In genomic region chr15:40310001-40310959, GRCh38 we compare ENCODE assay signal across 8 cellular contexts. TPM values are rescaled to one million over a fixed set of nuclear protein-coding genes. Genes with fewer than 3 reads are reported as not detected.
DNase-seq lines count a peak whose midpoint lies in the region; ATAC-seq and TF ChIP-seq lines count a peak whose summit lies in the region.

No MANE protein-coding gene starts in this region.

- peak overlapping the region; percentile 98 for H3K9ac ChIP-seq in Loucy (ENCODE audit: low read depth, low read length, poor library complexity, severe bottlenecking)

- ATAC-seq in effector memory CD8-positive, alpha-beta T cell (replicated peaks), result no peak
- peak in 1 of 2 donors; percentile 17 for ATAC-seq in naive thymus-derived CD8-positive, alpha-beta T cell

- no peaks in the 10 kb centered on the region for H3K27me3 Mint-ChIP-seq in effector memory CD8-positive, alpha-beta T cell
- H3K27me3 Mint-ChIP-seq in naive thymus-derived CD8-positive, alpha-beta T cell, result no peaks in the 10 kb centered on the region

- peak; percentile 47 for DNase-seq in ELR (ENCODE audit: low read depth)
- DNase-seq in activated CD4-positive, alpha-beta T cell treated with anti-CD3 and anti-CD28 coated beads for 4 hours, result peak; percentile 43 to 48
- peak in 2 of 3 experiments; percentile 25 to 34 for DNase-seq in effector memory CD8-positive, alpha-beta T cell
- peak; percentile 45 to 81 (median 54) for DNase-seq in naive thymus-derived CD8-positive, alpha-beta T cell
- DNase-seq in uterus, result no peak
- DNase-seq in NCI-H226, result no peak
- no peak for DNase-seq in ovary

- POLR2A ChIA-PET in naive thymus-derived CD8-positive, alpha-beta T cell (lab: Charles Lee), result interaction anchor here (0.6 to 6.8 kb wide), 9 partner anchors 9 to 272 kb away, joined by 3 to 104 read pairs (median 4); partner anchors contain the start of genes ANKRD63, INAFM2 and IVD

- no peaks in the 10 kb centered on the region for H3K9me3 ChIP-seq in Loucy (ENCODE audit: insufficient read depth, low read depth, low read length)
- H3K9me3 ChIP-seq in uterus, result no peaks in the 10 kb centered on the region
- H3K9me3 ChIP-seq in ovary, result no peaks in the 10 kb centered on the region

- H3F3A ChIP-seq in Loucy (ENCODE audit: low read depth), result no peaks in the 10 kb centered on the region

- no peak overlapping the region for H3K27ac ChIP-seq in uterus
- H3K27ac ChIP-seq in ovary, result no peak overlapping the region

- no peaks in the 10 kb centered on the region for H3K9me2 ChIP-seq in Loucy (replicated peaks; ENCODE audit: low read depth, low read length)

- H3K4me1 ChIP-seq in Loucy (ENCODE audit: insufficient read depth, low read length, poor library complexity, severe bottlenecking) (peaks cover 61% of the 10 kb centered on the region), uterus (no peaks in the 10 kb centered on the region), ovary (ENCODE audit: insufficient read depth) (no peaks in the 10 kb centered on the region)

- H3K79me2 ChIP-seq in Loucy (ENCODE audit: insufficient read depth, low read length), result peaks cover 26% of the 10 kb centered on the region

- H3K4me2 ChIP-seq in Loucy (ENCODE audit: low read depth, low read length, poor library complexity, severe bottlenecking), result peak overlapping the region; percentile 97

- peak overlapping the region; percentile 94 to 95 for H3K27ac Mint-ChIP-seq in effector memory CD8-positive, alpha-beta T cell
- H3K27ac Mint-ChIP-seq in naive thymus-derived CD8-positive, alpha-beta T cell, result peak overlapping the region; percentile 87 to 98 (median 95)

- H2AFZ ChIP-seq in Loucy (ENCODE audit: low read length), result no peak overlapping the region

- H3K27me3 ChIP-seq in Loucy (ENCODE audit: insufficient read depth, low read length, poor library complexity, severe bottlenecking), result no peaks in the 10 kb centered on the region
- no peaks in the 10 kb centered on the region for H3K27me3 ChIP-seq in uterus
- H3K27me3 ChIP-seq in ovary, result no peaks in the 10 kb centered on the region

- TF ChIP-seq CTCF in Loucy (conservative IDR thresholded peaks at IDR 0.05; ENCODE audit: low read length) (peak; percentile 94), uterus (IDR thresholded peaks at IDR 0.05) (peak; percentile 30 to 49 (median 42)), ovary (IDR thresholded peaks at IDR 0.05) (peak in 1 of 3 donors; percentile 13)

- TF ChIP-seq POLR2A in uterus (IDR thresholded peaks at IDR 0.05), result no peak
- TF ChIP-seq POLR2A in ovary (IDR thresholded peaks at IDR 0.05), result no peak

- no peak for TF ChIP-seq EP300 in ovary (IDR thresholded peaks at IDR 0.05)

- no peaks in the 10 kb centered on the region for H3K9me3 Mint-ChIP-seq in effector memory CD8-positive, alpha-beta T cell
- no peaks in the 10 kb centered on the region for H3K9me3 Mint-ChIP-seq in naive thymus-derived CD8-positive, alpha-beta T cell

- H4K20me1 ChIP-seq in Loucy (ENCODE audit: insufficient read depth, low read length, poor library complexity, severe bottlenecking), result no peaks in the 10 kb centered on the region

- H3K4me1 Mint-ChIP-seq in effector memory CD8-positive, alpha-beta T cell (ENCODE audit: low read depth in 2 of 2), result peaks cover 47 to 52% of the 10 kb centered on the region in 2 donors
- peaks cover 26 to 59% (median 50%) of the 10 kb centered on the region in 4 donors for H3K4me1 Mint-ChIP-seq in naive thymus-derived CD8-positive, alpha-beta T cell

- intact Hi-C loops in uterus (cut with DNase I; ENCODE audit: low total_unique reads), result no loop called here
- intact Hi-C loops in ovary (cut with DNase I), result no loop called here

- H3K4me3 Mint-ChIP-seq in effector memory CD8-positive, alpha-beta T cell, result peak overlapping the region; percentile 98 to 99
- peak overlapping the region; percentile 57 to 98 (median 96) for H3K4me3 Mint-ChIP-seq in naive thymus-derived CD8-positive, alpha-beta T cell

- H3K36me3 Mint-ChIP-seq in effector memory CD8-positive, alpha-beta T cell (ENCODE audit: insufficient read depth), result peaks cover 3% of the 10 kb centered on the region
- H3K36me3 Mint-ChIP-seq in naive thymus-derived CD8-positive, alpha-beta T cell, result peaks cover 0 to under 1% (median 0%) of the 10 kb centered on the region in 3 donors

- H3K36me3 ChIP-seq in Loucy (ENCODE audit: insufficient read depth, low read length) (no peaks in the 10 kb centered on the region), uterus (no peaks in the 10 kb centered on the region), ovary (no peaks in the 10 kb centered on the region)

- WGBS in ovary, 3 donors, result 14 to 29% (median 18%) methylated on average over 4 of the region's 4 CpGs

- H3K4me3 ChIP-seq in Loucy (ENCODE audit: low read length, poor library complexity, severe bottlenecking) (no peak overlapping the region), uterus (no peak overlapping the region), ovary (no peak overlapping the region)

RNA-seq across cellular contexts. Expression of gene PLCB2, which starts 2.5 kb away (rescaled TPM):
- 100 to 1,000 TPM; 156 to 166 TPM for total RNA-seq in naive thymus-derived CD8-positive, alpha-beta T cell
- polyA plus RNA-seq in naive thymus-derived CD8-positive, alpha-beta T cell, result 10 to 100 TPM; 14.5 to 23.0 (median 22.2) TPM
- total RNA-seq in uterus (10 to 100 TPM in 2 of 4 donors, 1 to 10 TPM in 2; 3.5 to 19.0 (median 9.3) TPM), ovary (10 to 100 TPM in 1 of 7 donors, 1 to 10 TPM in 6; 1.9 to 13.9 (median 6.0) TPM)
- 1 to 10 TPM; 3.2 to 8.6 TPM for polyA plus RNA-seq in ovary

RNA-seq across cellular contexts. Expression of gene INAFM2, which starts 13.2 kb away (rescaled TPM):
- total RNA-seq in naive thymus-derived CD8-positive, alpha-beta T cell, result 1 to 10 TPM; 6.2 to 8.1 TPM
- 1 to 10 TPM in 2 of 3 donors, under 1 TPM in 1; 0.69 to 2.5 (median 1.9) TPM for polyA plus RNA-seq in naive thymus-derived CD8-positive, alpha-beta T cell
- total RNA-seq in uterus (10 to 100 TPM in 2 of 4 donors, 1 to 10 TPM in 2; 3.2 to 68.1 (median 8.9) TPM), ovary (10 to 100 TPM in 6 of 7 donors, 1 to 10 TPM in 1; 8.1 to 50.6 (median 30.6) TPM)
- 10 to 100 TPM in 1 of 2 donors, 1 to 10 TPM in 1; 7.4 to 31.2 TPM for polyA plus RNA-seq in ovary

RNA-seq across cellular contexts. Expression of gene ANKRD63, which starts 27.4 kb away (rescaled TPM):
- under 1 TPM in 1 of 2 experiments, not detected in 1; 0.31 TPM for total RNA-seq in naive thymus-derived CD8-positive, alpha-beta T cell
- polyA plus RNA-seq in naive thymus-derived CD8-positive, alpha-beta T cell, result under 1 TPM in 1 of 3 donors, not detected in 2; 0.20 TPM
- under 1 TPM in 2 of 4 donors, not detected in 2; 0.28 to 0.52 TPM for total RNA-seq in uterus
- under 1 TPM in 1 of 7 donors, not detected in 6; 0.27 TPM for total RNA-seq in ovary
- polyA plus RNA-seq in ovary, result not detected

RNA-seq across cellular contexts. Expression of gene CCDC9B, which starts 30.5 kb away (rescaled TPM):
- total RNA-seq in naive thymus-derived CD8-positive, alpha-beta T cell, result 1 to 10 TPM; 1.4 to 1.5 TPM
- under 1 TPM in 2 of 3 donors, not detected in 1; 0.08 to 0.62 TPM for polyA plus RNA-seq in naive thymus-derived CD8-positive, alpha-beta T cell
- total RNA-seq in uterus (10 to 100 TPM in 1 of 4 donors, 1 to 10 TPM in 3; 2.4 to 43.8 (median 6.6) TPM), ovary (10 to 100 TPM in 4 of 7 donors, 1 to 10 TPM in 3; 1.8 to 22.2 (median 12.7) TPM)
- polyA plus RNA-seq in ovary, result 1 to 10 TPM; 2.9 to 4.3 TPM

RNA-seq across cellular contexts. Expression of gene PHGR1, which starts 40.6 kb away (rescaled TPM):
- total RNA-seq in naive thymus-derived CD8-positive, alpha-beta T cell, result not detected
- not detected for polyA plus RNA-seq in naive thymus-derived CD8-positive, alpha-beta T cell
- total RNA-seq in uterus (1 to 10 TPM in 1 of 4 donors, not detected in 3; 1.8 TPM), ovary (1 to 10 TPM in 1 of 7 donors, not detected in 6; 4.5 TPM)
- polyA plus RNA-seq in ovary, result under 1 TPM in 1 of 2 donors, not detected in 1; 0.96 TPM

Comparison
In these comparisons a context has a peak if more than half of its experiments do, and no peak if none do; other contexts are left out.
1. DNase-seq: peak in ELR (single experiment), activated CD4-positive, alpha-beta T cell treated with anti-CD3 and anti-CD28 coated beads for 4 hours (2 of 2), effector memory CD8-positive, alpha-beta T cell (2 of 3) and naive thymus-derived CD8-positive, alpha-beta T cell (10 of 10); none in uterus (0 of 2), NCI-H226 (single experiment) and ovary (0 of 5).
2. RNA of gene PLCB2, which starts 2.5 kb away (total RNA-seq): 156 to 166 TPM in naive thymus-derived CD8-positive, alpha-beta T cell; 3.5 to 19.0 TPM in uterus and 1.9 to 13.9 TPM in ovary; every median in the first group is over 4 times any median in the second.